Comparison of ENCODE assay signal across 23 cellular contexts in genomic region chr10:120981601-120982381, GRCh38.
DNase-seq lines count a peak whose midpoint lies in the region; ATAC-seq and TF ChIP-seq lines count a peak whose summit lies in the region.
"Had no signal": no experiment of that assay in that cellular context is flagged by ENCODE, and none has a peak within 500 bp of the region (broad histone marks: within the 10 kb centered on the region; RNA-seq: fewer than 3 reads in every experiment).

No MANE protein-coding gene starts in this region.

- no peak overlapping the region for H3K4ac ChIP-seq in mesenchymal stem cell (ENCODE audit: low read depth in 1 of 2, low read length in 2 of 2)

- H3K14ac ChIP-seq in mesenchymal stem cell (ENCODE audit: low read length in 2 of 2), result no peak overlapping the region

- no peaks in the 10 kb centered on the region for H4K20me1 ChIP-seq in smooth muscle cell (ENCODE audit: low read depth)

- H3K4me3 ChIP-seq in HUES48 (ENCODE audit: low read depth, low read length), result no peak overlapping the region
- no peak overlapping the region for H3K4me3 ChIP-seq in mesenchymal stem cell (ENCODE audit: insufficient read depth in 1 of 2, low read depth in 1 of 2, low read length in 2 of 2)
- H3K4me3 ChIP-seq in smooth muscle cell, result no peak overlapping the region
- H3K4me3 ChIP-seq: ascending aorta, gastroesophageal sphincter, ovary, right lobe of liver, thyroid gland had no signal

- H3K27ac ChIP-seq in HUES48 (ENCODE audit: low read depth, low read length), result peak overlapping the region; percentile 74
- no peak overlapping the region for H3K27ac ChIP-seq in mesenchymal stem cell (ENCODE audit: low read length, poor library complexity, severe bottlenecking)
- no peak overlapping the region for H3K27ac ChIP-seq in smooth muscle cell (ENCODE audit: low read depth)
- H3K27ac ChIP-seq: ascending aorta, C4-2B, gastroesophageal sphincter, ovary, right lobe of liver, thyroid gland had no signal

- no peaks in the 10 kb centered on the region for H3K79me2 ChIP-seq in smooth muscle cell (ENCODE audit: low read depth)

- no peak overlapping the region for H3K23ac ChIP-seq in mesenchymal stem cell (ENCODE audit: low read length in 2 of 2)

- peak; percentile 21 for DNase-seq in amniotic epithelial cell (ENCODE audit: low read depth)
- DNase-seq in mesenchymal stem cell, result peak; percentile 4
- no peak for DNase-seq in smooth muscle cell (lab: John Stamatoyannopoulos, UW; ENCODE audit: unreplicated experiment)
- no peak for DNase-seq in glomerular visceral epithelial cell (ENCODE audit: extremely low spot score)
- DNase-seq: activated CD4-positive, alpha-beta T cell treated with anti-CD3 and anti-CD28 coated beads, Interleukin-2, amount 50 U/mL, for 1 hour; central memory CD4-positive, alpha-beta T cell; IMR-90; naive B cell; NCI-H1436 treated with DMSO at 0.1 percent for 48 hours; NCI-H526 treated with DMSO at 0.1 percent for 48 hours; ovary; Right ventricle myocardium superior; T-helper 9 cell; thyroid gland had no signal

- H3K27me3 ChIP-seq in HUES48 (ENCODE audit: control insufficient read depth, insufficient read depth, low read length) (peaks cover 37% of the 10 kb centered on the region), mesenchymal stem cell (ENCODE audit: control insufficient read depth in 1 of 2, insufficient read depth in 1 of 2, low read length in 2 of 2) (peaks cover 17 to 35% of the 10 kb centered on the region in 2 experiments), smooth muscle cell (ENCODE audit: low read depth) (no peaks in the 10 kb centered on the region)
- H3K27me3 ChIP-seq: ascending aorta, ovary, thyroid gland had no signal

- no peaks in the 10 kb centered on the region for H3K79me1 ChIP-seq in mesenchymal stem cell (replicated peaks; ENCODE audit: low read length, poor library complexity, severe bottlenecking)

- H2AK5ac ChIP-seq in mesenchymal stem cell (ENCODE audit: low read length, severe bottlenecking), result peak overlapping the region; percentile 27

- no peak overlapping the region for H3K18ac ChIP-seq in mesenchymal stem cell (ENCODE audit: low read depth in 1 of 2, low read length in 2 of 2)

- H2BK12ac ChIP-seq in mesenchymal stem cell (ENCODE audit: low read length in 2 of 2), result no peak overlapping the region

- H4K8ac ChIP-seq in mesenchymal stem cell (ENCODE audit: low read length), result no peak overlapping the region

- H3K4me2 ChIP-seq in mesenchymal stem cell (ENCODE audit: low read length, poor library complexity, severe bottlenecking) (no peak overlapping the region), smooth muscle cell (peak overlapping the region; percentile 64)

- no peak overlapping the region for H2BK120ac ChIP-seq in mesenchymal stem cell (ENCODE audit: low read depth, low read length)

- H2BK5ac ChIP-seq in mesenchymal stem cell (ENCODE audit: low read depth, low read length, poor library complexity, severe bottlenecking), result no peak overlapping the region

- H3K4me1 ChIP-seq in HUES48 (ENCODE audit: control insufficient read depth, insufficient read depth, low read length), result peaks cover 40% of the 10 kb centered on the region
- H3K4me1 ChIP-seq in mesenchymal stem cell (ENCODE audit: control insufficient read depth, insufficient read depth, low read depth, low read length), result peaks cover 19% of the 10 kb centered on the region
- H3K4me1 ChIP-seq in smooth muscle cell (ENCODE audit: low read depth), result peaks cover 35% of the 10 kb centered on the region
- H3K4me1 ChIP-seq: ascending aorta had no signal

- peaks cover 12% of the 10 kb centered on the region for H3K9me3 ChIP-seq in HUES48 (ENCODE audit: control insufficient read depth, insufficient read depth, low read length)
- peaks cover under 1% of the 10 kb centered on the region for H3K9me3 ChIP-seq in mesenchymal stem cell (ENCODE audit: control insufficient read depth, low read length)
- no peaks in the 10 kb centered on the region for H3K9me3 ChIP-seq in smooth muscle cell (replicated peaks; ENCODE audit: low read depth)
- H3K9me3 ChIP-seq: ascending aorta, gastroesophageal sphincter, ovary, right lobe of liver, thyroid gland had no signal

- H3K36me3 ChIP-seq in HUES48 (ENCODE audit: control insufficient read depth, insufficient read depth, low read length), result no peaks in the 10 kb centered on the region
- H3K36me3 ChIP-seq in mesenchymal stem cell (ENCODE audit: control insufficient read depth in 1 of 2, insufficient read depth in 2 of 2, low read depth in 1 of 2, low read length in 2 of 2), result no peaks in the 10 kb centered on the region
- no peaks in the 10 kb centered on the region for H3K36me3 ChIP-seq in smooth muscle cell (ENCODE audit: low read depth)
- H3K36me3 ChIP-seq: ascending aorta, gastroesophageal sphincter, ovary, right lobe of liver, thyroid gland had no signal

- H3K9ac ChIP-seq in HUES48 (ENCODE audit: low read depth, low read length), result no peak overlapping the region
- no peak overlapping the region for H3K9ac ChIP-seq in mesenchymal stem cell (ENCODE audit: low read length)
- no peak overlapping the region for H3K9ac ChIP-seq in smooth muscle cell (ENCODE audit: low read depth)

- TF ChIP-seq CTCF in smooth muscle cell (IDR thresholded peaks at IDR 0.05; ENCODE audit: borderline replicate concordance, insufficient read depth, poor library complexity, severe bottlenecking), result no peak

- WGBS in mesenchymal stem cell, result 38% methylated on average over 7 of the region's 8 CpGs
- 25% methylated on average over 8 of the region's 8 CpGs for WGBS in smooth muscle cell (ENCODE audit: low lambda C conversion rate)

- H3F3A ChIP-seq in smooth muscle cell (ENCODE audit: low read depth), result peaks cover 24% of the 10 kb centered on the region

- H2AFZ ChIP-seq in mesenchymal stem cell (ENCODE audit: low read depth, low read length), result no peak overlapping the region
- H2AFZ ChIP-seq in smooth muscle cell (ENCODE audit: low read depth), result no peak overlapping the region

- ATAC-seq in GM19397 (IDR thresholded peaks at IDR 0.05; ENCODE audit: unreplicated experiment) (no peak), HG02571 (IDR thresholded peaks at IDR 0.05; ENCODE audit: unreplicated experiment) (no peak)
- ATAC-seq: activated naive CD4-positive, alpha-beta T cell treated with anti-CD3 and anti-CD28 coated beads, Interleukin-2, amount 50 U/mL, for 72 hours; gastroesophageal sphincter; HCT116; right lobe of liver had no signal

- no peak overlapping the region for H4K91ac ChIP-seq in mesenchymal stem cell (ENCODE audit: low read length)

- no peak overlapping the region for H2BK15ac ChIP-seq in mesenchymal stem cell (ENCODE audit: low read depth, poor library complexity, severe bottlenecking)

Comparison
In these comparisons a context has a peak if more than half of its experiments do, and no peak if none do; other contexts are left out.
1. DNase-seq: peak in amniotic epithelial cell (single experiment) and mesenchymal stem cell (single experiment); none in smooth muscle cell (single experiment) and glomerular visceral epithelial cell (single experiment).